18 cellular contexts compared by ENCODE assay signal in genomic region chr2:182618672-182619079, GRCh38.
DNase-seq lines count a peak whose midpoint lies in the region; ATAC-seq and TF ChIP-seq lines count a peak whose summit lies in the region.
"Had no signal": no experiment of that assay in that cellular context is flagged by ENCODE, and none has a peak within 500 bp of the region (broad histone marks: within the 10 kb centered on the region; RNA-seq: fewer than 3 reads in every experiment).

No MANE protein-coding gene starts in this region.

- H3K27me3 ChIP-seq in left ventricle myocardium inferior (ENCODE audit: low read depth), result no peaks in the 10 kb centered on the region
- H3K27me3 ChIP-seq: tibial nerve had no signal

- TF ChIP-seq CTCF in astrocyte of the spinal cord (IDR thresholded peaks at IDR 0.05; ENCODE audit: low read depth, low read length) (no peak), left ventricle myocardium inferior (IDR thresholded peaks at IDR 0.05; ENCODE audit: borderline replicate concordance) (no peak)

- peaks cover 0 to 2% (median 0%) of the 10 kb centered on the region in 6 donors for H3K9me3 Mint-ChIP-seq in immature natural killer cell
- H3K9me3 Mint-ChIP-seq: activated naive CD4-positive, alpha-beta T cell treated with anti-CD3 and anti-CD28 coated beads, Interleukin-2, amount 50 U/mL, for 72 hours; activated T-cell treated with anti-CD3 and anti-CD28 coated beads, Interleukin-2, amount 50 U/mL, for 24 hours; memory B cell had no signal

- ATAC-seq in GM19351 (IDR thresholded peaks at IDR 0.05; ENCODE audit: unreplicated experiment), result no peak
- ATAC-seq in HG03565 (IDR thresholded peaks at IDR 0.05; ENCODE audit: unreplicated experiment), result no peak
- no peak for ATAC-seq in HG03039 (IDR thresholded peaks at IDR 0.05; ENCODE audit: unreplicated experiment)

- H3K36me3 ChIP-seq in left ventricle myocardium inferior, result no peaks in the 10 kb centered on the region
- H3K36me3 ChIP-seq: tibial nerve had no signal

- no peaks in the 10 kb centered on the region for H3K4me1 Mint-ChIP-seq in immature natural killer cell
- H3K4me1 Mint-ChIP-seq: memory B cell had no signal

- H3K27ac ChIP-seq in left ventricle myocardium inferior (replicated peaks), result peak overlapping the region; percentile 34
- H3K27ac ChIP-seq: skin epidermis, tibial nerve had no signal

- H3K27me3 Mint-ChIP-seq in immature natural killer cell (ENCODE audit: low read depth in 3 of 3), result peaks cover 0 to 3% (median 1%) of the 10 kb centered on the region in 3 donors
- H3K27me3 Mint-ChIP-seq: activated T-cell treated with anti-CD3 and anti-CD28 coated beads, Interleukin-2, amount 50 U/mL, for 24 hours had no signal

- in situ Hi-C loops in astrocyte of the spinal cord (cut with HindIII; ENCODE audit: low sequenced_read_pairs), result no loop called here

- H3K27ac Mint-ChIP-seq in immature natural killer cell, result no peak overlapping the region
- H3K27ac Mint-ChIP-seq: activated naive CD4-positive, alpha-beta T cell treated with anti-CD3 and anti-CD28 coated beads, Interleukin-2, amount 50 U/mL, for 72 hours; activated T-cell treated with anti-CD3 and anti-CD28 coated beads, Interleukin-2, amount 50 U/mL, for 24 hours; memory B cell had no signal

- H3K4me3 ChIP-seq in astrocyte of the spinal cord (ENCODE audit: low read depth, low read length) (no peak overlapping the region), left ventricle myocardium inferior (no peak overlapping the region)
- H3K4me3 ChIP-seq: skin epidermis, tibial nerve had no signal

- H3K9me3 ChIP-seq in left ventricle myocardium inferior (replicated peaks), result no peaks in the 10 kb centered on the region
- H3K9me3 ChIP-seq: Caco-2, tibial nerve had no signal

- intact Hi-C loops in left ventricle myocardium inferior (cut with micrococcal nuclease), result no loop called here

- H3K4me1 ChIP-seq in left ventricle myocardium inferior, result peaks cover 23% of the 10 kb centered on the region

- H3K36me3 Mint-ChIP-seq in immature natural killer cell, result no peaks in the 10 kb centered on the region
- H3K36me3 Mint-ChIP-seq: activated naive CD4-positive, alpha-beta T cell treated with anti-CD3 and anti-CD28 coated beads, Interleukin-2, amount 50 U/mL, for 72 hours; memory B cell had no signal

- no peak overlapping the region for H3K4me3 Mint-ChIP-seq in immature natural killer cell
- H3K4me3 Mint-ChIP-seq: activated T-cell treated with anti-CD3 and anti-CD28 coated beads, Interleukin-2, amount 50 U/mL, for 24 hours; memory B cell had no signal

- DNase-seq in A172 (ENCODE audit: low spot score) (peak; percentile 67), HT-29 (ENCODE audit: low spot score) (peak; percentile 6), astrocyte of the spinal cord (ENCODE audit: low read depth, low spot score) (peak; percentile 31), left ventricle myocardium inferior (no peak), immature natural killer cell (no peak)
- DNase-seq: activated T-cell treated with anti-CD3 and anti-CD28 coated beads, Interleukin-2, amount 50 U/mL, for 24 hours; Caco-2; caudate nucleus; effector CD8-positive, alpha-beta T cell; Kasumi-1; NCI-H1694 had no signal

Comparison
In these comparisons a context has a peak if more than half of its experiments do, and no peak if none do; other contexts are left out.
1. DNase-seq: peak in A172 (single experiment), HT-29 (single experiment) and astrocyte of the spinal cord (single experiment); none in left ventricle myocardium inferior (single experiment) and immature natural killer cell (0 of 3).